15 cellular contexts compared by ENCODE assay signal in the genomic region with DNA sequence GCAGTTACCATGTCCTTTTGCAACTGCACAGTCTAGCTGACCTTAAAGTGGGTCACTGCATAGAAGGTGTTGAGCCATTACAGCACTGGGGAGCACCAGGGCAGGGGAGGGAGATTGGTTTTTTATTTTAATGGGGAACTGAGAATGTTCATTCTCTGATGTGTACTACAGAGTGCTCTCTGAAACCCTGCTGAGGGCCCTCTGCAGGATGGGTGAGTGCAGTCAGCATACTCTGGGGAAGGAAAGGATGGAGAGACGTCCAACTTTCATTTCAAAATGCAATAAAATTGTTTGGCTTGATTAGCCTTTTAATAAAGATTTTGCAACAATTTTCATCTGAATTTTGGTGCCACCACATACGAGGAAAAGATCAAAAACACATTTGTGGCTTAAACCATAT.
"Had no signal": no experiment of that assay in that cellular context is flagged by ENCODE, and none has a peak within 500 bp of the region (broad histone marks: within the 10 kb centered on the region; RNA-seq: fewer than 3 reads in every experiment).

No MANE protein-coding gene starts in this region.

- DNase-seq: IMR-90, Karpas-422, KG1, MM.1S, NCI-H1436, NCI-H187, NCI-H2029, NCI-H2081 treated with DMSO at 0.1 percent for 48 hours, NCI-H446 treated with DMSO at 0.1 percent for 48 hours, Right ventricle myocardium superior, RPMI8226, SIG-M5 had no signal

- H3K27me3 ChIP-seq: SJSA1 had no signal

- ATAC-seq: HepG2 had no signal

- H3K27ac ChIP-seq: SJSA1, SK-N-MC had no signal

- H3K9me3 ChIP-seq: SJSA1 had no signal

- H3K36me3 ChIP-seq: SJSA1 had no signal

- H3K4me3 ChIP-seq: SJSA1, SK-N-MC had no signal
